Comparison of ENCODE assay signal across 7 cellular contexts in genomic region chr4:79024371-79024770, GRCh38.
"Had no signal": no experiment of that assay in that cellular context is flagged by ENCODE, and none has a peak within 500 bp of the region (broad histone marks: within the 10 kb centered on the region; RNA-seq: fewer than 3 reads in every experiment).

No MANE protein-coding gene starts in this region.

- H3K9ac ChIP-seq: GM23248 had no signal

- H3K36me3 ChIP-seq: HAP-1 had no signal

- H2AFZ ChIP-seq: GM23248 had no signal

- H3K4me3 ChIP-seq: GM23248, HAP-1 had no signal

- H3K27ac ChIP-seq: GM23248, HL-60 had no signal

- H3K9me3 ChIP-seq: HAP-1 had no signal

- DNase-seq: GM23248, GOT3, H7, HFFc6 had no signal

- H3K4me1 ChIP-seq: HAP-1 had no signal

- ATAC-seq: HCT116 had no signal
